Comparison of ENCODE assay signal across 8 cellular contexts in the genomic region with DNA sequence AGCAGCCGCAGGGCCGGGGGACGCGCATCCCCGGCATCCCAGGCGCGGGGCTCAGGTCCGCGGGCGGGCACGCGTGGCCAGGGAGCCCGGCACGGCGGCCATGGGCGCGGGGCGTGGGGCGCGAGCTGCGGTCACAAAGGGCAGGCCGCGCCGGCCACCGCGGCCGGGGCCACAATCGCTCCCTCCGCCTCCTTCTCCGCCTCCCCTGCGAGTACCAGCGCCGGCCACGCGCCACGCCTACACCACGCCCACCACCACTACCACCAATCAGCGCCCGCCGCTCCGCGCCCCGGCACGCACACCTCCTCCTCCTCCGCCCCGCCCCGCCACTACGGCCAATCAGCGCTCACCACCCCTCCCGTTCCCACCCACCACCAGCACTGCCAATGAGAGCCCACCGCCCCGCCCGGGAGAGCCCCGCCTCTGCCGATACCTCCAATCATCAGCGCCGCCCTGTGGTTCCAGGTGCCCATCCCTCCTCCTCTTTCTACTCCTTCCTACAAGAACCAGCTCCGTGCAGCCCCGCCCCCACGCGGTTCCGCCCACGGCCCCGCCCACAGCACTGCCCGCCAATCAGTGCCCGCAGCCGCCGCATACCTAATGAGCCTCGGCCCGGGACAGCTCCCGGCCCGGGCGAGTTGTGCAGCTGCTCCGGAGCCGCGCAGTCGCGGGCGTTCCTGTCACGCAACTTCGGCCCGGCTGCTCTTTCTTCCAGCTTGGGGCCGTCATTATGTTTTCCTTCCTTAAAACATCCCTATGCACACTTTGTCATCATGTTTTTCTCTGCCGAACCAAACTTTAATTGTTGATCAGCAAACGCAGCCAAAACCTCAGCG. TPM values are rescaled to one million over a fixed set of nuclear protein-coding genes. Genes with fewer than 3 reads are reported as not detected.
DNase-seq lines count a peak whose midpoint lies in the region; ATAC-seq and TF ChIP-seq lines count a peak whose summit lies in the region.

A gene (minus strand): TSS at position 213 of the 836 bp plus-strand sequence. CDS start 232 bp downstream, outside the sequence.

- H3K36me3 ChIP-seq in SK-N-SH (replicated peaks in 1 of 2; ENCODE audit: control insufficient read depth in 1 of 2, insufficient read depth in 2 of 2, low read length in 1 of 2): no peaks in the 10 kb centered on the region

- peak within 1 kb of the TSS; percentile 96 for H3K9ac ChIP-seq in SK-N-SH

- peaks cover 10 to 31% of the 10 kb centered on the region in 2 experiments for H3K4me1 ChIP-seq in SK-N-SH (ENCODE audit: control insufficient read depth in 1 of 2, insufficient read depth in 2 of 2, low read depth in 1 of 2, low read length in 1 of 2)

- peak; percentile 86 for ATAC-seq in HG02571 (IDR thresholded peaks at IDR 0.05; ENCODE audit: unreplicated experiment)
- ATAC-seq in activated naive CD4-positive, alpha-beta T cell treated with anti-CD3 and anti-CD28 coated beads, Interleukin-2, amount 50 U/mL, for 72 hours: peak; percentile 89 to 91

- no peaks in the 10 kb centered on the region for H3K9me3 ChIP-seq in SK-N-SH

- H3K27ac Mint-ChIP-seq in activated naive CD4-positive, alpha-beta T cell treated with anti-CD3 and anti-CD28 coated beads, Interleukin-2, amount 50 U/mL, for 72 hours: peak within 1 kb of the TSS in 1 of 2 donors; percentile 50

- H3K9me2 ChIP-seq in SK-N-SH: no peaks in the 10 kb centered on the region

- TF ChIP-seq POLR2A in NB4 (IDR thresholded peaks at IDR 0.05; ENCODE audit: extremely low read depth, insufficient read length): no peak

- peak within 1 kb of the TSS; percentile 97 for H3K4me2 ChIP-seq in SK-N-SH

- H3K36me3 Mint-ChIP-seq in activated naive CD4-positive, alpha-beta T cell treated with anti-CD3 and anti-CD28 coated beads, Interleukin-2, amount 50 U/mL, for 72 hours: no peaks in the 10 kb centered on the region

- TF ChIP-seq CTCF in NB4 (IDR thresholded peaks at IDR 0.05; ENCODE audit: low read depth, low read length) (no peak), SK-N-SH (IDR thresholded peaks at IDR 0.05) (no peak)

- peak; percentile 100 for DNase-seq in NB4 (ENCODE audit: low read depth)
- DNase-seq in SK-N-SH: peak; percentile 97
- DNase-seq in activated naive CD4-positive, alpha-beta T cell treated with anti-CD3 and anti-CD28 coated beads, Interleukin-2, amount 50 U/mL, for 72 hours (ENCODE audit: low spot score in 2 of 2): peak; percentile 99 to 100
- peak; percentile 100 for DNase-seq in globus pallidus (ENCODE audit: low spot score)
- peak; percentile 94 to 100 (median 100) for DNase-seq in nucleus accumbens (lab: John Stamatoyannopoulos, UW)
- peak; percentile 98 for DNase-seq in superior temporal gyrus (ENCODE audit: extremely low spot score)

- H4K20me1 ChIP-seq in SK-N-SH (ENCODE audit: insufficient read depth): no peaks in the 10 kb centered on the region

- H3K27me3 ChIP-seq in SK-N-SH (ENCODE audit: insufficient read depth): no peaks in the 10 kb centered on the region

- peak within 1 kb of the TSS; percentile 79 for H3K4me3 ChIP-seq in GM08714 (ENCODE audit: low read length)
- peak within 1 kb of the TSS; percentile 47 for H3K4me3 ChIP-seq in NB4 (ENCODE audit: low read depth, low read length)
- H3K4me3 ChIP-seq in SK-N-SH (ENCODE audit: low read depth in 2 of 2, low read length in 1 of 2): peak within 1 kb of the TSS; percentile 83 to 97

- peak within 1 kb of the TSS; percentile 67 for H2AFZ ChIP-seq in SK-N-SH (ENCODE audit: low read depth)

- peaks cover 44% of the 10 kb centered on the region for H3K79me2 ChIP-seq in SK-N-SH (ENCODE audit: insufficient read depth)

- CTCF ChIA-PET in SK-N-SH (lab: Yijun Ruan, JAX): interaction anchor here (0.6 to 1.4 kb wide), 7 partner anchors 13 to 225 kb away, joined by 3 to 4 read pairs (median 3); no protein-coding TSS in a partner anchor

- 2% methylated on average over 36 of the region's 86 CpGs for WGBS in SK-N-SH (ENCODE audit: low lambda C conversion rate)

- peak within 1 kb of the TSS; percentile 89 to 97 for H3K27ac ChIP-seq in SK-N-SH (ENCODE audit: low read depth in 2 of 2, low read length in 1 of 2)

- TF ChIP-seq RAD21 in SK-N-SH (IDR thresholded peaks at IDR 0.05; ENCODE audit: low read length): peak; percentile 20

- POLR2A ChIA-PET in SK-N-SH (lab: Yijun Ruan, JAX): interaction anchor here (0.6 to 2.5 kb wide), 11 partner anchors 13 to 192 kb away, joined by 3 to 14 read pairs (median 3); no protein-coding TSS in a partner anchor

- H3K9me3 Mint-ChIP-seq in activated naive CD4-positive, alpha-beta T cell treated with anti-CD3 and anti-CD28 coated beads, Interleukin-2, amount 50 U/mL, for 72 hours: no peaks in the 10 kb centered on the region

- no peak for TF ChIP-seq EP300 in SK-N-SH (IDR thresholded peaks at IDR 0.05; ENCODE audit: borderline replicate concordance in 1 of 2, low read depth in 1 of 2, low read length in 1 of 2)

- peaks cover 17% of the 10 kb centered on the region for H3F3A ChIP-seq in SK-N-SH (replicated peaks; ENCODE audit: insufficient read depth)

TF ChIP-seq in SK-N-SH, 30 proteins besides CTCF, POLR2A, EP300 and RAD21 (continues in another document):
- TF ChIP-seq YY1 (IDR thresholded peaks at IDR 0.05; ENCODE audit: low read depth) (peak; percentile 26; the same call in 1 of the 2 replicates), NFIC (IDR thresholded peaks at IDR 0.05; ENCODE audit: borderline replicate concordance) (no peak), FOXM1 (IDR thresholded peaks at IDR 0.05; ENCODE audit: low read depth) (no peak), RFX5 (IDR thresholded peaks at IDR 0.05; ENCODE audit: low read length) (peak; percentile 51; the same call in 1 of the 2 replicates), NRF1 (IDR thresholded peaks at IDR 0.05; ENCODE audit: low read depth, low read length) (peak; percentile 70), CHD2 (IDR thresholded peaks at IDR 0.05; ENCODE audit: low read length, partially characterized antibody) (peak; percentile 52), ELF1 (IDR thresholded peaks at IDR 0.05) (no peak), JUND (IDR thresholded peaks at IDR 0.05) (no peak; the same call in 1 of the 2 replicates), GABPA (IDR thresholded peaks at IDR 0.05; ENCODE audit: low read depth) (0 out of 2 replicates have a peak, but pooled peaks have one; percentile 22), RCOR1 (IDR thresholded peaks at IDR 0.05; ENCODE audit: low read length) (no peak), GATA2 (CRISPR knock-in tag; IDR thresholded peaks at IDR 0.05) (no peak), MEF2A (IDR thresholded peaks at IDR 0.05; ENCODE audit: borderline replicate concordance, low read depth) (no peak), POLR2AphosphoS5 (IDR thresholded peaks at IDR 0.05; ENCODE audit: low read depth, low read length) (peak; percentile 96), FOXJ3 (CRISPR knock-in tag; IDR thresholded peaks at IDR 0.05) (no peak), EZH2phosphoT487 (IDR thresholded peaks at IDR 0.05; ENCODE audit: borderline replicate concordance, low read depth) (no peak), SMC3 (IDR thresholded peaks at IDR 0.05; ENCODE audit: low read depth, low read length) (0 out of 2 replicates have a peak, but pooled peaks have one; percentile 8), TCF12 (IDR thresholded peaks at IDR 0.05) (no peak)
- TF ChIP-seq, protein P1, sequence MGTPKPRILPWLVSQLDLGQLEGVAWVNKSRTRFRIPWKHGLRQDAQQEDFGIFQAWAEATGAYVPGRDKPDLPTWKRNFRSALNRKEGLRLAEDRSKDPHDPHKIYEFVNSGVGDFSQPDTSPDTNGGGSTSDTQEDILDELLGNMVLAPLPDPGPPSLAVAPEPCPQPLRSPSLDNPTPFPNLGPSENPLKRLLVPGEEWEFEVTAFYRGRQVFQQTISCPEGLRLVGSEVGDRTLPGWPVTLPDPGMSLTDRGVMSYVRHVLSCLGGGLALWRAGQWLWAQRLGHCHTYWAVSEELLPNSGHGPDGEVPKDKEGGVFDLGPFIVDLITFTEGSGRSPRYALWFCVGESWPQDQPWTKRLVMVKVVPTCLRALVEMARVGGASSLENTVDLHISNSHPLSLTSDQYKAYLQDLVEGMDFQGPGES (IDR thresholded peaks at IDR 0.05; ENCODE audit: low read depth, low read length): no peak; the same call in 1 of the 2 replicates
- TF ChIP-seq, protein P2, sequence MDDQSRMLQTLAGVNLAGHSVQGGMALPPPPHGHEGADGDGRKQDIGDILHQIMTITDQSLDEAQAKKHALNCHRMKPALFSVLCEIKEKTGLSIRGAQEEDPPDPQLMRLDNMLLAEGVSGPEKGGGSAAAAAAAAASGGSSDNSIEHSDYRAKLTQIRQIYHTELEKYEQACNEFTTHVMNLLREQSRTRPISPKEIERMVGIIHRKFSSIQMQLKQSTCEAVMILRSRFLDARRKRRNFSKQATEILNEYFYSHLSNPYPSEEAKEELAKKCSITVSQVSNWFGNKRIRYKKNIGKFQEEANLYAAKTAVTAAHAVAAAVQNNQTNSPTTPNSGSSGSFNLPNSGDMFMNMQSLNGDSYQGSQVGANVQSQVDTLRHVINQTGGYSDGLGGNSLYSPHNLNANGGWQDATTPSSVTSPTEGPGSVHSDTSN (IDR thresholded peaks at IDR 0.05): no peak
- TF ChIP-seq, protein P3, sequence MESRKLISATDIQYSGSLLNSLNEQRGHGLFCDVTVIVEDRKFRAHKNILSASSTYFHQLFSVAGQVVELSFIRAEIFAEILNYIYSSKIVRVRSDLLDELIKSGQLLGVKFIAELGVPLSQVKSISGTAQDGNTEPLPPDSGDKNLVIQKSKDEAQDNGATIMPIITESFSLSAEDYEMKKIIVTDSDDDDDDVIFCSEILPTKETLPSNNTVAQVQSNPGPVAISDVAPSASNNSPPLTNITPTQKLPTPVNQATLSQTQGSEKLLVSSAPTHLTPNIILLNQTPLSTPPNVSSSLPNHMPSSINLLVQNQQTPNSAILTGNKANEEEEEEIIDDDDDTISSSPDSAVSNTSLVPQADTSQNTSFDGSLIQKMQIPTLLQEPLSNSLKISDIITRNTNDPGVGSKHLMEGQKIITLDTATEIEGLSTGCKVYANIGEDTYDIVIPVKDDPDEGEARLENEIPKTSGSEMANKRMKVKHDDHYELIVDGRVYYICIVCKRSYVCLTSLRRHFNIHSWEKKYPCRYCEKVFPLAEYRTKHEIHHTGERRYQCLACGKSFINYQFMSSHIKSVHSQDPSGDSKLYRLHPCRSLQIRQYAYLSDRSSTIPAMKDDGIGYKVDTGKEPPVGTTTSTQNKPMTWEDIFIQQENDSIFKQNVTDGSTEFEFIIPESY (IDR thresholded peaks at IDR 0.05; ENCODE audit: borderline replicate concordance, low read depth): no peak

RNA-seq across cellular contexts. Expression of the gene that starts here (rescaled TPM):
- 59.5 and 60.3 TPM in 2 replicates for polyA plus RNA-seq in SK-N-SH (2012; rRNA removed)
- 51.5 and 62.1 TPM in 2 replicates for polyA plus RNA-seq in SK-N-SH (2012; cell fraction: cytosol; rRNA removed)
- polyA plus RNA-seq in SK-N-SH (2012; cell fraction: nucleus; rRNA removed): 47.9 and 50.9 TPM in 2 replicates
- 1 to 10 TPM; 2.9 to 4.0 TPM for total RNA-seq in activated naive CD4-positive, alpha-beta T cell treated with anti-CD3 and anti-CD28 coated beads, Interleukin-2, amount 50 U/mL, for 72 hours

Comparison
In these comparisons a context has a peak if more than half of its experiments do, and no peak if none do; other contexts are left out.
1. Peak in every context shown above with its lines: DNase-seq, ATAC-seq, H3K4me3 ChIP-seq and H3K27ac ChIP-seq.